ENCODE assay signal across 4 cellular contexts in the genomic region with DNA sequence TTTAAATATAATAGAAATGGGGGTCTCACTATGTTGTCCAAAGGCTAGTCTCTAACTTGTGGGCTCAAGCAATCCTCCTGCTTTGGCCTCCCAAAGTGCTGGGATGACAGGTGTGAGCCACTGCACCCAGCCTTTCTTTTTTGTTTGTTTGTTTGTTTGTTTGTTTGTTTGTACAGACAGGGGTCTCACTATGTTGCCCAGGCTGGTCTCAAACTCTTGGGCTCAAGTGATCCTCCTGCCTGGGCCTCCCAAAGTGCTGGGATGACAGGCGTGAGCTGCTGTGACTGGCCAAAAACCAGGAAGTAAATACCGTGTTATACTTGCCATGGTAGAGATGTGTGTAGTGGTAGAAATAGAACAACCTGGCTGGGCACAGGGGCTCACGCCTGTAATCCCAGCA.
TF ChIP-seq lines count a peak whose summit lies in the region.

No MANE protein-coding gene starts in this region.

TF ChIP-seq in HEK293, 187 proteins besides CTCF, POLR2A, EP300 and RAD21:
- TF ChIP-seq ZNF121 (tag by site-specific recombination; IDR thresholded peaks at IDR 0.05), result peak; percentile 64; the same call in 1 of the 2 replicates

TF ChIP-seq in WTC11, 78 proteins besides CTCF, POLR2A, EP300 and RAD21:
- peak; percentile 38; the same call in 1 of the 2 replicates for TF ChIP-seq ZNF121 (CRISPR knock-in tag; IDR thresholded peaks at IDR 0.05)

TF ChIP-seq in K562, 482 proteins besides CTCF, POLR2A, EP300 and RAD21:
- TF ChIP-seq ZNF121 (CRISPR knock-in tag; conservative IDR thresholded peaks at IDR 0.05) (peak; percentile 70), BCOR (IDR thresholded peaks at IDR 0.05) (peak; percentile 51; the same call in 1 of the 2 replicates)

TF ChIP-seq in HepG2, 621 proteins besides CTCF, POLR2A, EP300 and RAD21:
- TF ChIP-seq, protein P1, sequence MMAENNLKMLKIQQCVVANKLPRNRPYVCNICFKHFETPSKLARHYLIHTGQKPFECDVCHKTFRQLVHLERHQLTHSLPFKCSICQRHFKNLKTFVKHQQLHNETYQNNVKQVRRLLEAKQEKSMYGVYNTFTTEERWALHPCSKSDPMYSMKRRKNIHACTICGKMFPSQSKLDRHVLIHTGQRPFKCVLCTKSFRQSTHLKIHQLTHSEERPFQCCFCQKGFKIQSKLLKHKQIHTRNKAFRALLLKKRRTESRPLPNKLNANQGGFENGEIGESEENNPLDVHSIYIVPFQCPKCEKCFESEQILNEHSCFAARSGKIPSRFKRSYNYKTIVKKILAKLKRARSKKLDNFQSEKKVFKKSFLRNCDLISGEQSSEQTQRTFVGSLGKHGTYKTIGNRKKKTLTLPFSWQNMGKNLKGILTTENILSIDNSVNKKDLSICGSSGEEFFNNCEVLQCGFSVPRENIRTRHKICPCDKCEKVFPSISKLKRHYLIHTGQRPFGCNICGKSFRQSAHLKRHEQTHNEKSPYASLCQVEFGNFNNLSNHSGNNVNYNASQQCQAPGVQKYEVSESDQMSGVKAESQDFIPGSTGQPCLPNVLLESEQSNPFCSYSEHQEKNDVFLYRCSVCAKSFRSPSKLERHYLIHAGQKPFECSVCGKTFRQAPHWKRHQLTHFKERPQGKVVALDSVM (CRISPR knock-in tag; IDR thresholded peaks at IDR 0.05), result peak; percentile 54; the same call in 1 of the 2 replicates
